1 cellular context compared by ENCODE assay signal in the genomic region with DNA sequence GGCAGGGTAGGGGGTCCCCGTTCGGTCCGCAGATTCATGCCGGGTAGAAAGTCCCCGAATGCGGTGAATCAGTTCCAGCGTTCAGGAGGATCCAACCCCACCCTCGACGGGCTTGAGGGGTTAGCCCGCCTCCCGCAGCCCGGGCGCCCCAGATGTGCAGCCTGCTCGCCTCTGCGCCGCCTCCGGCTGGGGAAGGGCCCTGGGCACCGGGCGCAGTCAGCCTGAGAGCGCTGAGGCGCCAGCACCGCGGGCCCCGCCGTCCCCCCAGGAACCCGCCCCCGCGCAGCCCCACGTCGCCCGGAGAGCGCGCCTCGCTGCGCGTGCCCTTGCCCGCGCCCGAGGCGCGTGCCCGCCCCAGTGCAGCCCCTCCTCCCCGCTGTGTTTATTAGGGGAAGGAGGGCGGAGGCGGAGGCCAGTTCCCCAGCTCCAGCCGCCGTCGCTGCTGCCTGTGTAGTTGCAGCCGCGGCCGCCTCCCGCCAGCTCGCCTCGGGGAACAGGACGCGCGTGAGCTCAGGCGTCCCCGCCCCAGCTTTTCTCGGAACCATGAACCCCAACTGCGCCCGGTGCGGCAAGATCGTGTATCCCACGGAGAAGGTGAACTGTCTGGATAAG.
A peak's percentile ranks its signal among the peaks of the same experiment; 100 is the strongest.
TF ChIP-seq lines count a peak whose summit lies in the region.

A gene with protein sequence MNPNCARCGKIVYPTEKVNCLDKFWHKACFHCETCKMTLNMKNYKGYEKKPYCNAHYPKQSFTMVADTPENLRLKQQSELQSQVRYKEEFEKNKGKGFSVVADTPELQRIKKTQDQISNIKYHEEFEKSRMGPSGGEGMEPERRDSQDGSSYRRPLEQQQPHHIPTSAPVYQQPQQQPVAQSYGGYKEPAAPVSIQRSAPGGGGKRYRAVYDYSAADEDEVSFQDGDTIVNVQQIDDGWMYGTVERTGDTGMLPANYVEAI (plus strand): TSS at position 412 of the 612 bp plus-strand sequence. CDS start 132 bp downstream, at position 544.

TF ChIP-seq in HepG2, 621 proteins besides CTCF, POLR2A, EP300 and RAD21 (continued from another document):
- TF ChIP-seq, protein P1, sequence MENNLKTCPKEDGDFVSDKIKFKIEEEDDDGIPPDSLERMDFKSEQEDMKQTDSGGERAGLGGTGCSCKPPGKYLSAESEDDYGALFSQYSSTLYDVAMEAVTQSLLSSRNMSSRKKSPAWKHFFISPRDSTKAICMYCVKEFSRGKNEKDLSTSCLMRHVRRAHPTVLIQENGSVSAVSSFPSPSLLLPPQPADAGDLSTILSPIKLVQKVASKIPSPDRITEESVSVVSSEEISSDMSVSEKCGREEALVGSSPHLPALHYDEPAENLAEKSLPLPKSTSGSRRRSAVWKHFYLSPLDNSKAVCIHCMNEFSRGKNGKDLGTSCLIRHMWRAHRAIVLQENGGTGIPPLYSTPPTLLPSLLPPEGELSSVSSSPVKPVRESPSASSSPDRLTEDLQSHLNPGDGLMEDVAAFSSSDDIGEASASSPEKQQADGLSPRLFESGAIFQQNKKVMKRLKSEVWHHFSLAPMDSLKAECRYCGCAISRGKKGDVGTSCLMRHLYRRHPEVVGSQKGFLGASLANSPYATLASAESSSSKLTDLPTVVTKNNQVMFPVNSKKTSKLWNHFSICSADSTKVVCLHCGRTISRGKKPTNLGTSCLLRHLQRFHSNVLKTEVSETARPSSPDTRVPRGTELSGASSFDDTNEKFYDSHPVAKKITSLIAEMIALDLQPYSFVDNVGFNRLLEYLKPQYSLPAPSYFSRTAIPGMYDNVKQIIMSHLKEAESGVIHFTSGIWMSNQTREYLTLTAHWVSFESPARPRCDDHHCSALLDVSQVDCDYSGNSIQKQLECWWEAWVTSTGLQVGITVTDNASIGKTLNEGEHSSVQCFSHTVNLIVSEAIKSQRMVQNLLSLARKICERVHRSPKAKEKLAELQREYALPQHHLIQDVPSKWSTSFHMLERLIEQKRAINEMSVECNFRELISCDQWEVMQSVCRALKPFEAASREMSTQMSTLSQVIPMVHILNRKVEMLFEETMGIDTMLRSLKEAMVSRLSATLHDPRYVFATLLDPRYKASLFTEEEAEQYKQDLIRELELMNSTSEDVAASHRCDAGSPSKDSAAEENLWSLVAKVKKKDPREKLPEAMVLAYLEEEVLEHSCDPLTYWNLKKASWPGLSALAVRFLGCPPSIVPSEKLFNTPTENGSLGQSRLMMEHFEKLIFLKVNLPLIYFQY (CRISPR knock-in tag; IDR thresholded peaks at IDR 0.05; ENCODE audit: borderline replicate concordance), result no peak; the same call in 1 of the 2 replicates
- TF ChIP-seq TBX3 (IDR thresholded peaks at IDR 0.05; ENCODE audit: borderline replicate concordance) (no peak), ZC3H4 (CRISPR knock-in tag; IDR thresholded peaks at IDR 0.05; ENCODE audit: borderline replicate concordance) (peak; percentile 84), ZBTB44 (CRISPR knock-in tag; IDR thresholded peaks at IDR 0.05) (peak; percentile 69; the same call in 1 of the 2 replicates), ZNF224 (CRISPR knock-in tag; IDR thresholded peaks at IDR 0.05) (0 out of 2 replicates have a peak, but pooled peaks have one; percentile 74), HCFC1 (IDR thresholded peaks at IDR 0.05; ENCODE audit: low read depth, low read length) (no peak), ZNF264 (CRISPR knock-in tag; IDR thresholded peaks at IDR 0.05) (0 out of 2 replicates have a peak, but pooled peaks have one; percentile 30), TEAD2 (CRISPR knock-in tag; IDR thresholded peaks at IDR 0.05) (no peak), ZNF816 (CRISPR knock-in tag; IDR thresholded peaks at IDR 0.05; ENCODE audit: borderline replicate concordance) (0 out of 2 replicates have a peak, but pooled peaks have one; percentile 85), ZFP1 (CRISPR knock-in tag; IDR thresholded peaks at IDR 0.05) (no peak), ARNT (IDR thresholded peaks at IDR 0.05) (no peak), NFKBIZ (CRISPR knock-in tag; IDR thresholded peaks at IDR 0.05) (peak; percentile 13; the same call in 1 of the 2 replicates)
